ENCODE assay signal across 2 cellular contexts in the genomic region with DNA sequence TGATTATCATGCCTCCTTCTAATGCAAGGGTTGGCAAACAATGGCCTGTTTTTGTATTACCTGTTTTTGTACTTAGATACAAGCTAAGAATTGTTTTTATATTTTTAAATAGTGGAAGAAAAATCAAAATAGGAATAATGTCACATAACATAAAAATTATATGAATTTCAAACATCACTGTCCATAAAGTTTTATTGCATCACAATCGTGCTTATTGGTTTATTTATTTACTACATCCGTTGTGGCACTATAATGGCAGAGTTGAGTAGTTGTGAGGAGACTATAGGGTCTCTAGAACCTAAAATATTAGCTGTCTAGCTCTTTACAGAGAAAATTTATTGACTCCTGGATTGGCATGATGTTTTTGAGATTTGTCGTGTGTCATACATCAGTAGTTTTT.
A peak's percentile ranks its signal among the peaks of the same experiment; 100 is the strongest.
TF ChIP-seq lines count a peak whose summit lies in the region.

No MANE protein-coding gene starts in this region.

TF ChIP-seq in A549, 52 proteins besides CTCF, POLR2A, EP300 and RAD21:
- TF ChIP-seq EHMT2 (IDR thresholded peaks at IDR 0.05; ENCODE audit: low read depth) (no peak), HEYL (CRISPR knock-in tag; IDR thresholded peaks at IDR 0.05) (no peak), HOXA7 (CRISPR knock-in tag; IDR thresholded peaks at IDR 0.05) (no peak), BHLHE40 (IDR thresholded peaks at IDR 0.05; ENCODE audit: low read depth, low read length) (no peak), RFX5 (IDR thresholded peaks at IDR 0.05) (no peak), GATA3 (IDR thresholded peaks at IDR 0.05; ENCODE audit: borderline replicate concordance) (no peak), CHD4 (IDR thresholded peaks at IDR 0.05; ENCODE audit: borderline replicate concordance) (no peak), REST (IDR thresholded peaks at IDR 0.05) (no peak), MYC (IDR thresholded peaks at IDR 0.05; ENCODE audit: borderline replicate concordance, low read length) (no peak), CBX8 (IDR thresholded peaks at IDR 0.05) (no peak), MAFK (IDR thresholded peaks at IDR 0.05; ENCODE audit: partially characterized antibody) (no peak), ZSCAN20 (CRISPR knock-in tag; IDR thresholded peaks at IDR 0.05) (no peak), SMC3 (IDR thresholded peaks at IDR 0.05) (no peak), JUNB (IDR thresholded peaks at IDR 0.05) (no peak), CHD2 (IDR thresholded peaks at IDR 0.05; ENCODE audit: low read length, partially characterized antibody) (no peak), CEBPB (IDR thresholded peaks at IDR 0.05) (no peak)
- TF ChIP-seq, protein P1, sequence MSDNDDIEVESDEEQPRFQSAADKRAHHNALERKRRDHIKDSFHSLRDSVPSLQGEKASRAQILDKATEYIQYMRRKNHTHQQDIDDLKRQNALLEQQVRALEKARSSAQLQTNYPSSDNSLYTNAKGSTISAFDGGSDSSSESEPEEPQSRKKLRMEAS (IDR thresholded peaks at IDR 0.05), result no peak

TF ChIP-seq in K562, 482 proteins besides CTCF, POLR2A, EP300 and RAD21:
- TF ChIP-seq ZBTB40 (IDR thresholded peaks at IDR 0.05), result peak; percentile 58; the same call in 1 of the 2 replicates
- no peak for TF ChIP-seq ZBTB40 (CRISPR knock-in tag; IDR thresholded peaks at IDR 0.05)
- peak; percentile 61 for TF ChIP-seq CEBPB (tag; IDR thresholded peaks at IDR 0.05)
- TF ChIP-seq, protein P2, sequence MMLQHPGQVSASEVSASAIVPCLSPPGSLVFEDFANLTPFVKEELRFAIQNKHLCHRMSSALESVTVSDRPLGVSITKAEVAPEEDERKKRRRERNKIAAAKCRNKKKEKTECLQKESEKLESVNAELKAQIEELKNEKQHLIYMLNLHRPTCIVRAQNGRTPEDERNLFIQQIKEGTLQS (IDR thresholded peaks at IDR 0.05), result 0 out of 2 replicates have a peak, but pooled peaks have one; percentile 10
- TF ChIP-seq, protein P2 (CRISPR knock-in tag; conservative IDR thresholded peaks at IDR 0.05), result no peak
- TF ChIP-seq ZNF140 (CRISPR knock-in tag; IDR thresholded peaks at IDR 0.05), result no peak
- no peak for TF ChIP-seq POLR3G (IDR thresholded peaks at IDR 0.05; ENCODE audit: extremely low read depth, insufficient read length, insufficient replicate concordance)
- no peak for TF ChIP-seq CEBPG (CRISPR knock-in tag; IDR thresholded peaks at IDR 0.05)
- TF ChIP-seq CEBPG (tag; conservative IDR thresholded peaks at IDR 0.05 in 1 of 2, IDR thresholded peaks at IDR 0.05 in 1 of 2), result peak in 1 of 2 experiments; percentile 62; a peak in 2 of 4 replicates
- TF ChIP-seq NCOR1 (IDR thresholded peaks at IDR 0.05), result no peak
- no peak for TF ChIP-seq IRF9 (tag; IDR thresholded peaks at IDR 0.05)
- TF ChIP-seq MYBL2 (IDR thresholded peaks at IDR 0.05; ENCODE audit: low read depth), result no peak
- no peak for TF ChIP-seq MYBL2 (CRISPR knock-in tag; IDR thresholded peaks at IDR 0.05; ENCODE audit: borderline replicate concordance)
